Comparison of ENCODE assay signal across 14 cellular contexts in the genomic region with DNA sequence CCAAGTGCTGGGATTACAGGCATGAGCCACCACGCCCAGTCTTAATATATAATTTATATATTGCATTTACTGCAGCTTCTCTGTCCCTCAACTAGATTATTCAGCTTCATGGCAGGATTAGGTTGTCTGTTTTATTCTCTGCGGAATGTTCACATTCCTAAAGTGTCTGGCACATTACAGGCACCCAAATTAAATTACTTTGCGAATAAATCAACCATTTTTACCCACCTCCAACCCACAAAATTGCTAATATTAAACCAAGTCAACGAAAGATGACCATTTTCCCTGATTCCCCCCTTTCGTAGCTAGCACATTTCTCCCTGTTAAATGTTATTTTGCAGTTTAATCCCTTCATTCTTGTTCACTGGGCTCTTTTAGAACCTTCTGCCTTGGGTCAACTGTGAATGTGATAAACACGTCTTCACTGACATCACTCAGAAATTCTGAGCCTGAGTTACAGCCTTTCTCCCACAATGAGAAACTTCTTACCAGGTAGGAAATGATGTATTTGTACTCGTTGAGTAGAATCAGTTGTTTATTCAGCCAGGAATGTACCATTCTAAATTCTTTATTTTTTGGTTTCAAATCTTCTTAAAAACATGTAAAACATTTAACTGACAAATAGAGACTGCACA.
"Had no signal": no experiment of that assay in that cellular context is flagged by ENCODE, and none has a peak within 500 bp of the region (broad histone marks: within the 10 kb centered on the region; RNA-seq: fewer than 3 reads in every experiment).

No MANE protein-coding gene starts in this region.

- DNase-seq: dermis blood vessel endothelial cell; effector CD4-positive, alpha-beta T cell; endodermal cell; erythroblast; foreskin keratinocyte; heart left ventricle; hypothalamus; islet precursor cell; naive thymus-derived CD4-positive, alpha-beta T cell; right cardiac atrium; small intestine; stimulated activated CD4-positive, alpha-beta T cell treated with anti-CD3 and anti-CD28 coated beads, Interleukin-12 subunit alpha, Interleukin-12 subunit beta, amount 100 ng/mL, for 4 hours; stimulated activated naive CD4-positive, alpha-beta T cell treated with Interleukin-2 at 50 U/mL for 16 hours had no signal

- H3K27me3 Mint-ChIP-seq: naive thymus-derived CD4-positive, alpha-beta T cell had no signal

- H3K27me3 ChIP-seq: foreskin keratinocyte, heart left ventricle, neutrophil had no signal

- H3K4me3 Mint-ChIP-seq: endodermal cell; naive thymus-derived CD4-positive, alpha-beta T cell had no signal

- H3K4me1 ChIP-seq: foreskin keratinocyte had no signal

- H3K27ac Mint-ChIP-seq: endodermal cell had no signal

- H3K27ac ChIP-seq: foreskin keratinocyte, heart left ventricle, neutrophil had no signal

- H3K4me3 ChIP-seq: heart left ventricle had no signal

- H3K9me3 Mint-ChIP-seq: endodermal cell; naive thymus-derived CD4-positive, alpha-beta T cell had no signal

- ATAC-seq: foreskin keratinocyte; heart left ventricle; naive thymus-derived CD4-positive, alpha-beta T cell; right cardiac atrium had no signal

- H3K4me1 Mint-ChIP-seq: endodermal cell had no signal

- H3K9me3 ChIP-seq: heart left ventricle, neutrophil had no signal
